In the genomic region with DNA sequence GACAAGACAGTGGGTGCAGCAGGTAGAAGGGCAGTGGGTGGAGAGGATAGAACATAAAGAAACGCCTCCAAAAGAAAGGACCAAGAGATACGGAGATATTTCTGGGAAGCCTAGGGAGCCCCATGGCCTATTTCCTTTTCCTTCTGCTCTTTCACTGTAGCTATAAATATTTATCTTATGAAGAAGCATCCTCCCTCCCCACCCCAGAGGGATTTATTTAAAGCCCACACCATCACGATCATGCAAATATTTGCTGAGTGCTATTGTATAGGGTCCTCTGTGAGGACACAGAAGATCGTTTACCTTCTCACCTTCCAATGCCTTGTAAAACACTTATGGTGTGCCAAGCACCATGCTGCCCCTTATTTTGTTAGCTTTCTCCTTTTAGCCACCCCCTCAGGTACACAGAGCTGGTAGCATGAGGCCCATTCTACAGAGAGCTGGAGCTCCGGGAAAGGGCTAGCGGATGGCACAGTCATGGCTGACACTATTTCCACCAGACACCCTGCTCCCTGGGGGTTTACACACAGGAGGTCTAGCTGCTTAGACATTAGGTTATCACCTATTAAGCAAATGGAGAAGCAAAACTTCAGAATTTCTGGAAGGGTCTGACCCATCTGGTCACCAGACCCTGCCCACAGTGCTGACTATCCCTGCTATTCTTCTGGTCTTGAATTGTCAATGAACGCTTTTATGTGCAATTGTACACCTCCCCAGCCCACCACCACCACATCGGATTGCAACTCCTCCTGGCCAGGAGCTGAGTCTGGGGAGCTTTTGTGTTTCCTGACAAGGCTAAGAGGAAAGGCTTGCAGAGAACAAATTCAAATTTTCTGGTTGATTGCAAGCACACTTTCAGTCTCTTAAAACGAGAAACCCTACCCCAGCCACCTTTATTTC, we compare ENCODE assay signal across 11 cellular contexts.
DNase-seq lines count a peak whose midpoint lies in the region; ATAC-seq and TF ChIP-seq lines count a peak whose summit lies in the region.
"Had no signal": no experiment of that assay in that cellular context is flagged by ENCODE, and none has a peak within 500 bp of the region (broad histone marks: within the 10 kb centered on the region; RNA-seq: fewer than 3 reads in every experiment).

No MANE protein-coding gene starts in this region.

- H3K36me3 Mint-ChIP-seq in osteocyte (ENCODE audit: unreplicated experiment), result no peaks in the 10 kb centered on the region
- H3K36me3 Mint-ChIP-seq in CD4-positive, alpha-beta memory T cell, result no peaks in the 10 kb centered on the region

- H3K4me1 Mint-ChIP-seq in osteocyte (ENCODE audit: unreplicated experiment), result peaks cover 79% of the 10 kb centered on the region
- peaks cover 0 to 4% (median 0%) of the 10 kb centered on the region in 4 donors for H3K4me1 Mint-ChIP-seq in CD4-positive, alpha-beta memory T cell

- H3K27ac Mint-ChIP-seq in osteocyte (ENCODE audit: unreplicated experiment), result peak overlapping the region; percentile 91
- no peak overlapping the region for H3K27ac Mint-ChIP-seq in CD4-positive, alpha-beta memory T cell
- H3K27ac Mint-ChIP-seq: activated CD4-positive, alpha-beta T cell treated with anti-CD3 and anti-CD28 coated beads for 36 hours had no signal

- H3K27me3 ChIP-seq in BLaER1 treated with 17β-estradiol and CSF1 and Interleukin-3, amounts not matched to agents 10 nM and 100 nM, result peaks cover 0 to 3% (median 0%) of the 10 kb centered on the region in 11 experiments; a peak in 2 of 22 replicates
- H3K27me3 ChIP-seq in CD4-positive, alpha-beta memory T cell (ENCODE audit: insufficient read depth, low read length), result no peaks in the 10 kb centered on the region

- no peak overlapping the region for H3K4me3 ChIP-seq in BLaER1 treated with 17β-estradiol and CSF1 and Interleukin-3, amounts not matched to agents 10 nM and 100 nM
- no peak overlapping the region for H3K4me3 ChIP-seq in coronary artery
- H3K4me3 ChIP-seq in CD4-positive, alpha-beta memory T cell (ENCODE audit: low read length in 2 of 2), result no peak overlapping the region

- no peaks in the 10 kb centered on the region for H3K36me3 ChIP-seq in BLaER1 treated with 17β-estradiol and CSF1 and Interleukin-3, amounts not matched to agents 10 nM and 100 nM
- no peaks in the 10 kb centered on the region for H3K36me3 ChIP-seq in CD4-positive, alpha-beta memory T cell (ENCODE audit: insufficient read depth, low read length)

- intact Hi-C loops in CD4-positive, alpha-beta memory T cell (cut with micrococcal nuclease), result no loop called here

- CTCF ChIA-PET in CD4-positive, alpha-beta memory T cell (lab: Charles Lee; ENCODE audit: partially characterized antibody), result interaction anchor here (1.1 kb wide), 1 partner anchor 211 kb away, joined by 3 read pairs; no protein-coding TSS in a partner anchor

- H3K4me1 ChIP-seq in BLaER1 treated with 17β-estradiol and CSF1 and Interleukin-3, amounts not matched to agents 10 nM and 100 nM, result peaks cover 8 to 76% (median 44%) of the 10 kb centered on the region in 10 experiments; a peak in 18 of 20 replicates
- H3K4me1 ChIP-seq in CD4-positive, alpha-beta memory T cell (ENCODE audit: insufficient read depth, low read length), result no peaks in the 10 kb centered on the region

- DNase-seq in NCI-H2107 treated with DMSO at 0.1 percent for 48 hours (lab: John Stamatoyannopoulos, UW; ENCODE audit: unreplicated experiment) (peak; percentile 9), coronary artery (ENCODE audit: low spot score) (no peak), osteocyte (ENCODE audit: extremely low spot score, unreplicated experiment) (no peak), HCEC 1CT (no peak), hypothalamus (lab: John Stamatoyannopoulos, UW) (no peak), omental fat pad (ENCODE audit: low spot score) (no peak)
- no peak for DNase-seq in CD4-positive, alpha-beta memory T cell
- DNase-seq: activated CD4-positive, alpha-beta T cell treated with anti-CD3 and anti-CD28 coated beads for 36 hours; activated naive CD4-positive, alpha-beta T cell treated with anti-CD3 and anti-CD28 coated beads, Interleukin-2, amount 50 U/mL, for 16 hours had no signal

- no peaks in the 10 kb centered on the region for H3K9me3 Mint-ChIP-seq in osteocyte (ENCODE audit: unreplicated experiment)
- peaks cover 0 to 2% (median 0%) of the 10 kb centered on the region in 8 donors for H3K9me3 Mint-ChIP-seq in CD4-positive, alpha-beta memory T cell

- H3K9ac ChIP-seq in BLaER1 treated with 17β-estradiol and CSF1 and Interleukin-3, amounts not matched to agents 10 nM and 100 nM, result no peak overlapping the region

- POLR2A ChIA-PET in CD4-positive, alpha-beta memory T cell (lab: Charles Lee; ENCODE audit: partially characterized antibody), result no interaction called here

- peak overlapping the region; percentile 22 to 92 (median 42); a peak in 20 of 22 replicates for H3K4me2 ChIP-seq in BLaER1 treated with 17β-estradiol and CSF1 and Interleukin-3, amounts not matched to agents 10 nM and 100 nM

- H3K4me3 Mint-ChIP-seq in osteocyte (ENCODE audit: unreplicated experiment), result peak overlapping the region; percentile 7
- H3K4me3 Mint-ChIP-seq in CD4-positive, alpha-beta memory T cell, result no peak overlapping the region
- H3K4me3 Mint-ChIP-seq: activated CD4-positive, alpha-beta T cell treated with anti-CD3 and anti-CD28 coated beads for 36 hours had no signal

- TF ChIP-seq CTCF in coronary artery (IDR thresholded peaks at IDR 0.05) (no peak), osteocyte (IDR thresholded peaks at IDR 0.05) (no peak), omental fat pad (IDR thresholded peaks at IDR 0.05) (no peak)

- no peaks in the 10 kb centered on the region for H4K20me1 ChIP-seq in BLaER1 treated with 17β-estradiol and CSF1 and Interleukin-3, amounts not matched to agents 10 nM and 100 nM

- no peak for ATAC-seq in omental fat pad (ENCODE audit: low FRiP score)
- ATAC-seq: activated CD4-positive, alpha-beta T cell treated with anti-CD3 and anti-CD28 coated beads for 36 hours had no signal

- peak overlapping the region in 1 of 11 experiments; percentile 13; a peak in 3 of 22 replicates for H3K27ac ChIP-seq in BLaER1 treated with 17β-estradiol and CSF1 and Interleukin-3, amounts not matched to agents 10 nM and 100 nM
- peak overlapping the region; percentile 51 to 84 for H3K27ac ChIP-seq in coronary artery
- no peak overlapping the region for H3K27ac ChIP-seq in CD4-positive, alpha-beta memory T cell (ENCODE audit: low read depth, low read length)

- H3K27me3 Mint-ChIP-seq in osteocyte (ENCODE audit: unreplicated experiment), result no peaks in the 10 kb centered on the region
- peaks cover 0 to 4% of the 10 kb centered on the region in 2 donors for H3K27me3 Mint-ChIP-seq in CD4-positive, alpha-beta memory T cell

- H3K9me3 ChIP-seq in BLaER1 treated with 17β-estradiol and CSF1 and Interleukin-3, amounts not matched to agents 10 nM and 100 nM (replicated peaks in 1 of 11), result no peaks in the 10 kb centered on the region
- no peaks in the 10 kb centered on the region for H3K9me3 ChIP-seq in CD4-positive, alpha-beta memory T cell (ENCODE audit: control insufficient read depth in 1 of 2, low read length in 2 of 2)
- H3K9me3 ChIP-seq: Caco-2 had no signal
